In genomic region chr20:63472159-63472811, GRCh38 we compare ENCODE assay signal across 13 cellular contexts. TPM values are rescaled to one million over a fixed set of nuclear protein-coding genes. Genes with fewer than 3 reads are reported as not detected.
A peak's percentile ranks its signal among the peaks of the same experiment; 100 is the strongest.
DNase-seq lines count a peak whose midpoint lies in the region; ATAC-seq, FAIRE-seq and TF ChIP-seq lines count a peak whose summit lies in the region.
"Had no signal": no experiment of that assay in that cellular context is flagged by ENCODE, and none has a peak within 500 bp of the region (broad histone marks: within the 10 kb centered on the region; RNA-seq: fewer than 3 reads in every experiment).

Gene KCNQ2 (minus strand): TSS chr20:63472655. CDS start chr20:63472463, 192 bp downstream.

- H3K4me1 ChIP-seq in RWPE2 (ENCODE audit: insufficient read depth, poor library complexity, severe bottlenecking) (no peaks in the 10 kb centered on the region), Peyer's patch (peaks cover 0 to 13% (median 7%) of the 10 kb centered on the region in 4 donors)

- peak; percentile 23 for DNase-seq in stimulated activated CD4-positive, alpha-beta T cell treated with anti-CD3 and anti-CD28 coated beads, Interleukin-4, amount 100 ng/mL, for 1 hour
- DNase-seq in stimulated activated CD4-positive, alpha-beta T cell treated with anti-CD3 and anti-CD28 coated beads, Interleukin-12 subunit alpha, Interleukin-12 subunit beta, amount 100 ng/mL, for 4 hours, result no peak
- no peak for DNase-seq in RWPE2 (ENCODE audit: low spot score)
- peak; percentile 53 for DNase-seq in left kidney (ENCODE audit: low read depth, low spot score)
- peak; percentile 67 for DNase-seq in urothelium cell line (ENCODE audit: low spot score)
- no peak for DNase-seq in GM13976 (ENCODE audit: low spot score)
- no peak for DNase-seq in Peyer's patch
- DNase-seq: activated CD4-positive, alpha-beta T cell treated with anti-CD3 and anti-CD28 coated beads for 48 hours; COR-L47; Right ventricle myocardium superior had no signal

- peak; percentile 59 for FAIRE-seq in urothelium cell line (lab: Jason Lieb, UNC)
- FAIRE-seq: keratinocyte had no signal

- peak within 1 kb of the TSS; percentile 10 for H3K4me3 ChIP-seq in RWPE2 (ENCODE audit: severe bottlenecking)
- H3K4me3 ChIP-seq in Peyer's patch, result peak within 1 kb of the TSS in 2 of 4 donors; percentile 26 to 30

- in situ Hi-C loops in GM13976 (cut with MboI; ENCODE audit: low sequenced_read_pairs, unreplicated experiment), result no loop called here

- H3K36me3 ChIP-seq in RWPE2 (ENCODE audit: low read depth) (no peaks in the 10 kb centered on the region), Peyer's patch (no peaks in the 10 kb centered on the region)
- H3K36me3 ChIP-seq: right atrium auricular region had no signal

- no peak within 1 kb of the TSS for H3K27ac ChIP-seq in RWPE2 (ENCODE audit: poor library complexity, severe bottlenecking)
- H3K27ac ChIP-seq in Peyer's patch, result no peak within 1 kb of the TSS
- H3K27ac ChIP-seq: right atrium auricular region had no signal

- TF ChIP-seq POLR2A in Peyer's patch (IDR thresholded peaks at IDR 0.05), result no peak

- H3K9me3 ChIP-seq in RWPE2 (ENCODE audit: severe bottlenecking) (no peaks in the 10 kb centered on the region), Peyer's patch (no peaks in the 10 kb centered on the region)
- H3K9me3 ChIP-seq: right atrium auricular region had no signal

- ATAC-seq in RWPE2 (ENCODE audit: low read depth) (no peak), HG02763 (IDR thresholded peaks at IDR 0.05; ENCODE audit: unreplicated experiment) (no peak)

- peaks cover 82% of the 10 kb centered on the region for H3K27me3 ChIP-seq in RWPE2 (ENCODE audit: insufficient read depth, poor library complexity, severe bottlenecking)
- H3K27me3 ChIP-seq in Peyer's patch, result peaks cover 0 to 29% of the 10 kb centered on the region in 2 donors

- TF ChIP-seq CTCF in RWPE2 (IDR thresholded peaks at IDR 0.05; ENCODE audit: poor library complexity, severe bottlenecking), result no peak
- TF ChIP-seq CTCF in GM13976 (IDR thresholded peaks at IDR 0.05; ENCODE audit: borderline replicate concordance, control extremely low read depth, extremely low read depth, insufficient read depth, missing control alignments), result no peak
- TF ChIP-seq CTCF in Peyer's patch (IDR thresholded peaks at IDR 0.05), result no peak

RNA-seq across cellular contexts. Expression of gene KCNQ2, which starts in this region (rescaled TPM):
- not detected for total RNA-seq in Peyer's patch
- total RNA-seq: right atrium auricular region had no signal

Comparison
In these comparisons a context has a peak if more than half of its experiments do, and no peak if none do; other contexts are left out.
1. DNase-seq: peak in stimulated activated CD4-positive, alpha-beta T cell treated with anti-CD3 and anti-CD28 coated beads, Interleukin-4, amount 100 ng/mL, for 1 hour (single experiment), left kidney (single experiment) and urothelium cell line (single experiment); none in stimulated activated CD4-positive, alpha-beta T cell treated with anti-CD3 and anti-CD28 coated beads, Interleukin-12 subunit alpha, Interleukin-12 subunit beta, amount 100 ng/mL, for 4 hours (single experiment), RWPE2 (single experiment), GM13976 (single experiment) and Peyer's patch (0 of 3).